11 cellular contexts compared by ENCODE assay signal in genomic region chr10:14876764-14877163, GRCh38. TPM values are rescaled to one million over a fixed set of nuclear protein-coding genes. Genes with fewer than 3 reads are reported as not detected.
DNase-seq lines count a peak whose midpoint lies in the region; ATAC-seq and TF ChIP-seq lines count a peak whose summit lies in the region.
"Had no signal": no experiment of that assay in that cellular context is flagged by ENCODE, and none has a peak within 500 bp of the region (broad histone marks: within the 10 kb centered on the region; RNA-seq: fewer than 3 reads in every experiment).

No MANE protein-coding gene starts in this region.

- intact Hi-C loops in A673 (cut with micrococcal nuclease; ENCODE audit: unreplicated experiment) = loop anchor here (5.0 kb wide), 1 partner anchor 76 kb away; the partner anchor contains the start of gene DCLRE1C

- no peak overlapping the region for H2AFZ ChIP-seq in GM23338

- ATAC-seq in GM23338 (no peak), foreskin keratinocyte (no peak), GM21717 (IDR thresholded peaks at IDR 0.05; ENCODE audit: unreplicated experiment) (no peak)

- H3K4me1 ChIP-seq in A673 (ENCODE audit: insufficient read depth, low read length, poor library complexity, severe bottlenecking) = peaks cover 8% of the 10 kb centered on the region
- peaks cover 27% of the 10 kb centered on the region for H3K4me1 ChIP-seq in GM23338 (ENCODE audit: insufficient read depth)
- H3K4me1 ChIP-seq in adipocyte (ENCODE audit: control insufficient read depth, insufficient read depth, low read length) = peaks cover 41% of the 10 kb centered on the region
- peaks cover 17% of the 10 kb centered on the region for H3K4me1 ChIP-seq in iPS-20b (ENCODE audit: insufficient read depth, low read length)
- peaks cover 23% of the 10 kb centered on the region for H3K4me1 ChIP-seq in foreskin keratinocyte

- H3K4me2 ChIP-seq in GM23338 = peak overlapping the region; percentile 93

- DNase-seq in A673 (ENCODE audit: low spot score) = no peak
- DNase-seq in GM23338 (ENCODE audit: low spot score) = no peak
- DNase-seq in adipocyte (ENCODE audit: low read depth) = no peak
- DNase-seq in D341Med (ENCODE audit: low spot score) = no peak
- no peak for DNase-seq in foreskin keratinocyte
- no peak for DNase-seq in stimulated activated CD4-positive, alpha-beta T cell treated with anti-CD3 and anti-CD28 coated beads, Interleukin-2, amount 100 ng/mL, for 48 hours
- DNase-seq: activated CD8-positive, alpha-beta memory T cell treated with anti-CD3 and anti-CD28 coated beads for 24 hours; DMS153; effector CD8-positive, alpha-beta T cell had no signal

- H3K27ac ChIP-seq in A673 (ENCODE audit: low read depth, low read length, poor library complexity, severe bottlenecking) (no peak overlapping the region), GM23338 (ENCODE audit: low read depth) (peak overlapping the region; percentile 85), iPS-20b (ENCODE audit: low read length) (no peak overlapping the region), foreskin keratinocyte (no peak overlapping the region)

- no peaks in the 10 kb centered on the region for H3K27me3 ChIP-seq in A673 (replicated peaks; ENCODE audit: insufficient read depth, low read depth, low read length, poor library complexity)
- H3K27me3 ChIP-seq in GM23338 (ENCODE audit: insufficient read depth) = no peaks in the 10 kb centered on the region
- no peaks in the 10 kb centered on the region for H3K27me3 ChIP-seq in adipocyte (replicated peaks; ENCODE audit: control insufficient read depth, insufficient read depth, low read length)
- H3K27me3 ChIP-seq in iPS-20b (ENCODE audit: insufficient read depth, low read length) = no peaks in the 10 kb centered on the region
- H3K27me3 ChIP-seq in foreskin keratinocyte = no peaks in the 10 kb centered on the region

- peak overlapping the region; percentile 99 for H3K9ac ChIP-seq in adipocyte (ENCODE audit: low read length)
- peak overlapping the region; percentile 99; the same call in 1 of the 2 replicates for H3K9ac ChIP-seq in iPS-20b (ENCODE audit: low read depth, low read length)

- peaks cover 8% of the 10 kb centered on the region for H4K20me1 ChIP-seq in GM23338 (replicated peaks; ENCODE audit: insufficient read depth)

- CTCF ChIA-PET in A673 (lab: Charles Lee) = no interaction called here

- POLR2A ChIA-PET in A673 (lab: Charles Lee; ENCODE audit: low non-redundant PET) = no interaction called here

- peak overlapping the region; percentile 14; the same call in 1 of the 2 replicates for H3K27ac Mint-ChIP-seq in GM23338

- no TSS peak for BruUV-seq in A673 (replicated peaks; lab: Mats Ljungman, UMichigan)

- H3K79me2 ChIP-seq in GM23338 (replicated peaks; ENCODE audit: insufficient read depth) = peaks cover 39% of the 10 kb centered on the region

- H3K36me3 ChIP-seq in A673 (ENCODE audit: insufficient read depth, low read length, poor library complexity, severe bottlenecking) = peaks cover under 1% of the 10 kb centered on the region
- no peaks in the 10 kb centered on the region for H3K36me3 ChIP-seq in GM23338 (ENCODE audit: insufficient read depth)
- peaks cover 3% of the 10 kb centered on the region for H3K36me3 ChIP-seq in adipocyte (ENCODE audit: control insufficient read depth, insufficient read depth, low read length, severe bottlenecking)
- peaks cover 14% of the 10 kb centered on the region; the same call in 1 of the 2 replicates for H3K36me3 ChIP-seq in iPS-20b (ENCODE audit: insufficient read depth, low read depth, low read length)

- no peaks in the 10 kb centered on the region for H3K9me3 Mint-ChIP-seq in GM23338

- H3K4me3 Mint-ChIP-seq in GM23338 = peak overlapping the region; percentile 96

- H3K4me3 ChIP-seq in A673 (ENCODE audit: low read depth, low read length, poor library complexity, severe bottlenecking) = peak overlapping the region; percentile 88
- H3K4me3 ChIP-seq in GM23338 = peak overlapping the region; percentile 73; the same call in 1 of the 2 replicates
- H3K4me3 ChIP-seq in adipocyte (ENCODE audit: low read length) = peak overlapping the region; percentile 98
- H3K4me3 ChIP-seq in iPS-20b (ENCODE audit: low read length) = peak overlapping the region; percentile 83

- peaks cover 27% of the 10 kb centered on the region for H3K4me1 Mint-ChIP-seq in GM23338

- H3K9me3 ChIP-seq in A673 (ENCODE audit: low read depth, low read length, poor library complexity, severe bottlenecking) = no peaks in the 10 kb centered on the region
- no peaks in the 10 kb centered on the region for H3K9me3 ChIP-seq in adipocyte (ENCODE audit: control insufficient read depth, low read length)
- no peaks in the 10 kb centered on the region for H3K9me3 ChIP-seq in iPS-20b (ENCODE audit: insufficient read depth, low read depth, low read length)

- no peaks in the 10 kb centered on the region for H3K9me2 ChIP-seq in GM23338 (ENCODE audit: insufficient read depth)

- peaks cover 5% of the 10 kb centered on the region for H3K27me3 Mint-ChIP-seq in GM23338 (ENCODE audit: insufficient read depth, low read depth, poor library complexity)

- H3K36me3 Mint-ChIP-seq in GM23338 (ENCODE audit: low read depth) = peaks cover under 1% of the 10 kb centered on the region; the same call in 1 of the 3 replicates

- H3F3A ChIP-seq in GM23338 (replicated peaks; ENCODE audit: low read depth) = no peaks in the 10 kb centered on the region

- TF ChIP-seq CTCF in A673 (conservative IDR thresholded peaks at IDR 0.05; ENCODE audit: low read depth, low read length) = no peak
- no peak for TF ChIP-seq CTCF in GM23338 (conservative IDR thresholded peaks at IDR 0.05; ENCODE audit: low read depth in 2 of 2)
- TF ChIP-seq CTCF in foreskin keratinocyte (conservative IDR thresholded peaks at IDR 0.05) = no peak

TF ChIP-seq in GM23338, 12 proteins besides CTCF, POLR2A, EP300 and RAD21 (continues in another document):
- no peak for TF ChIP-seq POLR2AphosphoS5 (IDR thresholded peaks at IDR 0.05; ENCODE audit: low read depth)

RNA-seq across cellular contexts. Expression of gene SUV39H2, which starts 1.9 kb away (rescaled TPM):
- total RNA-seq in A673 (2021) = 78.8 and 83.2 TPM in 2 replicates
- 49.2 and 59.1 TPM in 2 replicates for total RNA-seq in GM23338 (2014; rRNA removed; shearing (Covaris generic))
- polyA plus RNA-seq in GM23338 (2016; fragmentation: Nextera tagmentation; extraction: Ambion mirVana) = 30.4 and 33.3 TPM in 2 replicates
- 18.5 and 22.3 TPM in 2 replicates for total RNA-seq in foreskin keratinocyte
- polyA plus RNA-seq in foreskin keratinocyte = 10.1 and 13.2 TPM in 2 replicates

RNA-seq across cellular contexts. Expression of gene HSPA14, which starts 38.7 kb away (rescaled TPM):
- total RNA-seq in A673 (2021) = 42.2 and 46.9 TPM in 2 replicates
- 32.4 and 35.8 TPM in 2 replicates for total RNA-seq in GM23338 (2014; rRNA removed; shearing (Covaris generic))
- polyA plus RNA-seq in GM23338 (2016; fragmentation: Nextera tagmentation; extraction: Ambion mirVana) = 46.5 and 48.1 TPM in 2 replicates
- total RNA-seq in foreskin keratinocyte = 23.4 and 23.6 TPM in 2 replicates
- polyA plus RNA-seq in foreskin keratinocyte = 16.2 and 19.6 TPM in 2 replicates

RNA-seq across cellular contexts. Expression of gene MSANTD7, which starts 38.7 kb away (rescaled TPM):
- 19.1 and 20.3 TPM in 2 replicates for total RNA-seq in A673 (2021)
- total RNA-seq in GM23338 (2014; rRNA removed; shearing (Covaris generic)) = 18.7 and 19.8 TPM in 2 replicates
- 4.9 and 5.3 TPM in 2 replicates for polyA plus RNA-seq in GM23338 (2016; fragmentation: Nextera tagmentation; extraction: Ambion mirVana)
- total RNA-seq in foreskin keratinocyte = 15.9 TPM in 2 replicates
- polyA plus RNA-seq in foreskin keratinocyte = 5.6 and 6.9 TPM in 2 replicates

RNA-seq across cellular contexts. Expression of gene CDNF, which starts 38.9 kb away (rescaled TPM):
- total RNA-seq in A673 (2021) (0.34 and 0.83 TPM in 2 replicates), foreskin keratinocyte (0.34 and 0.63 TPM in 2 replicates)
- total RNA-seq in GM23338 (2014; rRNA removed; shearing (Covaris generic)) = 1.1 and 2.2 TPM in 2 replicates
- polyA plus RNA-seq in GM23338 (2016; fragmentation: Nextera tagmentation; extraction: Ambion mirVana) (0.26 and 0.77 TPM in 2 replicates), foreskin keratinocyte (0.39 and 0.54 TPM in 2 replicates)
